In the genomic region with DNA sequence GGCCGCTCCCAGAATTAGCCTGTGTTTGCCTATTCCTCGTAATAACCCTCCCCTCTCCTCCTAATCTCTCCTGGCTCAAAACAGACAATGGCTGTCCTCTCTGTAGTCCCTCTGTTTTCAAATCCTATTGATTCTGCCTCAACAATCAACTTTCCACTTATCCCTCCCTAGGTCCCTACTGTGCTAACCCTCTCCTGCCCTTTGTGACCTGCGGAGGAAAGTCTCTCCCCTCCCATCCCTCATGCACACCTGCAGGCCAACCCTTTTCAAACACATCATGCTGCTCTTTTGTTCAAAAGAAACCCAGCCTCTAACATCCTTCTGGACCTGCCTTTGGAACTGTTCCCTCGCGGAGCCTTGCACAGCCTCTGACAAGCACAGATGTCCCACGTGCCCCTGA, we compare ENCODE assay signal across 21 cellular contexts. TPM values are rescaled to one million over a fixed set of nuclear protein-coding genes. Genes with fewer than 3 reads are reported as not detected.
DNase-seq lines count a peak whose midpoint lies in the region; FAIRE-seq and TF ChIP-seq lines count a peak whose summit lies in the region.
"Had no signal": no experiment of that assay in that cellular context is flagged by ENCODE, and none has a peak within 500 bp of the region (broad histone marks: within the 10 kb centered on the region; RNA-seq: fewer than 3 reads in every experiment).

No MANE protein-coding gene starts in this region.

- POLR2A ChIA-PET in activated CD4-positive, alpha-beta memory T cell treated with anti-CD3 and anti-CD28 coated beads, Interleukin-2, amount 10 ng/mL, durations not matched to agents 7 days and 5 days (lab: Charles Lee), result interaction anchor here (1.6 kb wide), 1 partner anchor 23 kb away, joined by 4 read pairs; no protein-coding TSS in a partner anchor
- POLR2A ChIA-PET in activated CD4-positive, alpha-beta memory T cell treated with anti-CD3 and anti-CD28 coated beads for 36 hours (lab: Charles Lee), result interaction anchor here (0.6 kb wide), 2 partner anchors 15 to 89 kb away, joined by 3 to 5 read pairs; no protein-coding TSS in a partner anchor

- H3K79me2 ChIP-seq in osteoblast (ENCODE audit: insufficient read depth, low read length), result no peaks in the 10 kb centered on the region

- no peak overlapping the region for H3K27ac ChIP-seq in osteoblast (ENCODE audit: low read depth, low read length)
- H3K27ac ChIP-seq: pancreas, right lobe of liver had no signal

- H3K27me3 Mint-ChIP-seq in activated CD4-positive, alpha-beta memory T cell treated with anti-CD3 and anti-CD28 coated beads, Interleukin-2, amount 10 ng/mL, durations not matched to agents 7 days and 5 days, result no peaks in the 10 kb centered on the region
- no peaks in the 10 kb centered on the region for H3K27me3 Mint-ChIP-seq in activated CD4-positive, alpha-beta memory T cell treated with anti-CD3 and anti-CD28 coated beads for 36 hours
- H3K27me3 Mint-ChIP-seq: dendritic cell treated with granulocyte-macrophage colony-stimulating factor and Interleukin-4, amounts not matched to agents 40 ng/mL and 50 ng/mL, for 4 days; memory B cell; naive B cell had no signal

- H3K4me1 ChIP-seq in osteoblast (ENCODE audit: insufficient read depth, low read length), result no peaks in the 10 kb centered on the region
- H3K4me1 ChIP-seq: pancreas, right lobe of liver had no signal

- H3K9me3 ChIP-seq in osteoblast (ENCODE audit: low read depth, low read length), result no peaks in the 10 kb centered on the region
- H3K9me3 ChIP-seq: pancreas, right lobe of liver had no signal

- peak; percentile 86 for FAIRE-seq in bronchial epithelial cell (lab: Jason Lieb, UNC)
- FAIRE-seq: A204.1, endothelial cell of umbilical vein, pancreas had no signal

- no peaks in the 10 kb centered on the region for H3K27me3 ChIP-seq in bronchial epithelial cell (ENCODE audit: control insufficient read depth, insufficient read depth, low read length)
- H3K27me3 ChIP-seq in osteoblast (ENCODE audit: insufficient read depth, low read length), result no peaks in the 10 kb centered on the region
- H3K27me3 ChIP-seq: pancreas, right lobe of liver had no signal

- no peak for DNase-seq in activated CD4-positive, alpha-beta memory T cell treated with anti-CD3 and anti-CD28 coated beads, Interleukin-2, amount 10 ng/mL, durations not matched to agents 7 days and 5 days
- no peak for DNase-seq in activated CD4-positive, alpha-beta memory T cell treated with anti-CD3 and anti-CD28 coated beads for 36 hours
- DNase-seq in NCI-H345 (lab: John Stamatoyannopoulos, UW) (peak; percentile 46), bronchial epithelial cell (ENCODE audit: low read depth) (no peak), osteoblast (ENCODE audit: insufficient read length, low spot score, missing footprints) (peak; percentile 9), putamen (ENCODE audit: low spot score) (no peak), GM10266 (ENCODE audit: extremely low spot score) (no peak), mucosa of gallbladder (ENCODE audit: low spot score) (no peak)
- DNase-seq: activated CD4-positive, alpha-beta T cell treated with anti-CD3 and anti-CD28 coated beads, Interleukin-2, amount 50 U/mL, for 1 hour; HFFc6; left colon; naive B cell; NCI-H1436; pancreas; right lobe of liver; T-helper 2 cell had no signal

- H3K36me3 Mint-ChIP-seq in activated CD4-positive, alpha-beta memory T cell treated with anti-CD3 and anti-CD28 coated beads, Interleukin-2, amount 10 ng/mL, durations not matched to agents 7 days and 5 days (ENCODE audit: low read depth), result peaks cover 27% of the 10 kb centered on the region
- peaks cover 5% of the 10 kb centered on the region for H3K36me3 Mint-ChIP-seq in activated CD4-positive, alpha-beta memory T cell treated with anti-CD3 and anti-CD28 coated beads for 36 hours
- H3K36me3 Mint-ChIP-seq: naive B cell had no signal

- CTCF ChIA-PET in activated CD4-positive, alpha-beta memory T cell treated with anti-CD3 and anti-CD28 coated beads, Interleukin-2, amount 10 ng/mL, durations not matched to agents 7 days and 5 days (lab: Charles Lee), result interaction anchor here (2.4 kb wide), 1 partner anchor 22 kb away, joined by 7 read pairs; no protein-coding TSS in a partner anchor
- CTCF ChIA-PET in activated CD4-positive, alpha-beta memory T cell treated with anti-CD3 and anti-CD28 coated beads for 36 hours (lab: Charles Lee), result interaction anchor here (2.0 kb wide), 1 partner anchor 21 kb away, joined by 6 read pairs; no protein-coding TSS in a partner anchor

- H3K4me1 Mint-ChIP-seq in activated CD4-positive, alpha-beta memory T cell treated with anti-CD3 and anti-CD28 coated beads, Interleukin-2, amount 10 ng/mL, durations not matched to agents 7 days and 5 days, result peaks cover 13% of the 10 kb centered on the region
- H3K4me1 Mint-ChIP-seq in activated CD4-positive, alpha-beta memory T cell treated with anti-CD3 and anti-CD28 coated beads for 36 hours (ENCODE audit: low read depth), result peaks cover 1% of the 10 kb centered on the region

- no peaks in the 10 kb centered on the region for H3K9me3 Mint-ChIP-seq in activated CD4-positive, alpha-beta memory T cell treated with anti-CD3 and anti-CD28 coated beads, Interleukin-2, amount 10 ng/mL, durations not matched to agents 7 days and 5 days
- no peaks in the 10 kb centered on the region for H3K9me3 Mint-ChIP-seq in activated CD4-positive, alpha-beta memory T cell treated with anti-CD3 and anti-CD28 coated beads for 36 hours
- H3K9me3 Mint-ChIP-seq: dendritic cell treated with granulocyte-macrophage colony-stimulating factor and Interleukin-4, amounts not matched to agents 40 ng/mL and 50 ng/mL, for 4 days; HFFc6; memory B cell had no signal

- peak overlapping the region; percentile 31 for H3K27ac Mint-ChIP-seq in activated CD4-positive, alpha-beta memory T cell treated with anti-CD3 and anti-CD28 coated beads, Interleukin-2, amount 10 ng/mL, durations not matched to agents 7 days and 5 days
- no peak overlapping the region for H3K27ac Mint-ChIP-seq in activated CD4-positive, alpha-beta memory T cell treated with anti-CD3 and anti-CD28 coated beads for 36 hours
- H3K27ac Mint-ChIP-seq: dendritic cell treated with granulocyte-macrophage colony-stimulating factor and Interleukin-4, amounts not matched to agents 40 ng/mL and 50 ng/mL, for 4 days; HFFc6; memory B cell; naive B cell had no signal

- H3K36me3 ChIP-seq in bronchial epithelial cell (ENCODE audit: control insufficient read depth, insufficient read depth, low read length) (no peaks in the 10 kb centered on the region), osteoblast (ENCODE audit: insufficient read depth, low read length) (no peaks in the 10 kb centered on the region)
- H3K36me3 ChIP-seq: pancreas, right lobe of liver had no signal

- no peaks in the 10 kb centered on the region for H4K20me1 ChIP-seq in osteoblast (ENCODE audit: insufficient read depth, low read length)

- no peak overlapping the region for H3K4me3 Mint-ChIP-seq in activated CD4-positive, alpha-beta memory T cell treated with anti-CD3 and anti-CD28 coated beads, Interleukin-2, amount 10 ng/mL, durations not matched to agents 7 days and 5 days
- H3K4me3 Mint-ChIP-seq in activated CD4-positive, alpha-beta memory T cell treated with anti-CD3 and anti-CD28 coated beads for 36 hours, result no peak overlapping the region
- H3K4me3 Mint-ChIP-seq: dendritic cell treated with granulocyte-macrophage colony-stimulating factor and Interleukin-4, amounts not matched to agents 40 ng/mL and 50 ng/mL, for 4 days; HFFc6; memory B cell; naive B cell had no signal

- TF ChIP-seq CTCF in bronchial epithelial cell (IDR thresholded peaks at IDR 0.05; ENCODE audit: insufficient read depth, low read length, severe bottlenecking) (no peak), osteoblast (IDR thresholded peaks at IDR 0.05; ENCODE audit: extremely low read depth, low read depth, low read length) (no peak), GM10266 (IDR thresholded peaks at IDR 0.05; ENCODE audit: control insufficient read depth, insufficient read depth, low read depth, missing control alignments) (no peak)

- H2AFZ ChIP-seq in osteoblast (ENCODE audit: low read length), result no peak overlapping the region

- intact Hi-C loops in activated CD4-positive, alpha-beta memory T cell treated with anti-CD3 and anti-CD28 coated beads for 36 hours (cut with micrococcal nuclease), result no loop called here

- no peak overlapping the region for H3K4me2 ChIP-seq in osteoblast (ENCODE audit: insufficient read depth, low read length)

- H3K4me3 ChIP-seq in bronchial epithelial cell (ENCODE audit: low read depth, low read length) (no peak overlapping the region), osteoblast (ENCODE audit: insufficient read depth, low read length) (no peak overlapping the region)
- H3K4me3 ChIP-seq: pancreas, right lobe of liver had no signal

RNA-seq across cellular contexts. Expression of a gene that starts 37.3 kb away (rescaled TPM):
- total RNA-seq in activated CD4-positive, alpha-beta memory T cell treated with anti-CD3 and anti-CD28 coated beads, Interleukin-2, amount 10 ng/mL, durations not matched to agents 7 days and 5 days, result under 1 TPM in 1 of 2 experiments, not detected in 1; 0.08 TPM
- total RNA-seq in activated CD4-positive, alpha-beta memory T cell treated with anti-CD3 and anti-CD28 coated beads for 36 hours, result under 1 TPM; 0.44 to 0.50 TPM
- total RNA-seq in bronchial epithelial cell (under 0.01 and 0.13 TPM in 2 replicates), osteoblast (0.72 and 0.88 TPM in 2 replicates), mucosa of gallbladder (0.26 TPM)
- total RNA-seq: endothelial cell of umbilical vein, SK-MEL-5 had no signal

RNA-seq across cellular contexts. Expression of a gene that starts 43.1 kb away (rescaled TPM):
- total RNA-seq in activated CD4-positive, alpha-beta memory T cell treated with anti-CD3 and anti-CD28 coated beads, Interleukin-2, amount 10 ng/mL, durations not matched to agents 7 days and 5 days, result 10 to 100 TPM; 49.0 to 55.6 TPM
- 10 to 100 TPM; 44.9 to 45.7 TPM for total RNA-seq in activated CD4-positive, alpha-beta memory T cell treated with anti-CD3 and anti-CD28 coated beads for 36 hours
- total RNA-seq in bronchial epithelial cell (0.53 and 0.64 TPM in 2 replicates), osteoblast (0.36 and 0.88 TPM in 2 replicates), mucosa of gallbladder (9.9 TPM)
- total RNA-seq: endothelial cell of umbilical vein had no signal

RNA-seq across cellular contexts. Expression of a gene that starts 46.7 kb away (rescaled TPM):
- 1 to 10 TPM; 8.2 to 8.7 TPM for total RNA-seq in activated CD4-positive, alpha-beta memory T cell treated with anti-CD3 and anti-CD28 coated beads, Interleukin-2, amount 10 ng/mL, durations not matched to agents 7 days and 5 days
- total RNA-seq in activated CD4-positive, alpha-beta memory T cell treated with anti-CD3 and anti-CD28 coated beads for 36 hours, result 1 to 10 TPM; 6.9 to 8.2 TPM
- total RNA-seq in bronchial epithelial cell (0.38 and 0.79 TPM in 2 replicates), osteoblast (under 0.01 and 0.29 TPM in 2 replicates), mucosa of gallbladder (8.9 TPM)

RNA-seq across cellular contexts. Expression of a gene that starts 52.6 kb away (rescaled TPM):
- 10 to 100 TPM; 43.2 to 46.2 TPM for total RNA-seq in activated CD4-positive, alpha-beta memory T cell treated with anti-CD3 and anti-CD28 coated beads, Interleukin-2, amount 10 ng/mL, durations not matched to agents 7 days and 5 days
- 10 to 100 TPM; 32.5 to 33.1 TPM for total RNA-seq in activated CD4-positive, alpha-beta memory T cell treated with anti-CD3 and anti-CD28 coated beads for 36 hours
- total RNA-seq in bronchial epithelial cell, result 5.5 and 5.6 TPM in 2 replicates
- 0.72 and 0.88 TPM in 2 replicates for total RNA-seq in osteoblast
- 44.3 TPM for total RNA-seq in mucosa of gallbladder

RNA-seq across cellular contexts. Expression of a gene that starts 59.4 kb away (rescaled TPM):
- total RNA-seq in activated CD4-positive, alpha-beta memory T cell treated with anti-CD3 and anti-CD28 coated beads, Interleukin-2, amount 10 ng/mL, durations not matched to agents 7 days and 5 days, result 100 to 1,000 TPM; 371 to 388 TPM
- 100 to 1,000 TPM; 365 to 374 TPM for total RNA-seq in activated CD4-positive, alpha-beta memory T cell treated with anti-CD3 and anti-CD28 coated beads for 36 hours
- total RNA-seq in bronchial epithelial cell, result 182 and 374 TPM in 2 replicates
- 160 and 202 TPM in 2 replicates for total RNA-seq in osteoblast
- 376 TPM for total RNA-seq in mucosa of gallbladder

Comparison
In these comparisons a context has a peak if more than half of its experiments do, and no peak if none do; other contexts are left out.
1. DNase-seq: peak in NCI-H345 (single experiment) and osteoblast (single experiment); none in activated CD4-positive, alpha-beta memory T cell treated with anti-CD3 and anti-CD28 coated beads, Interleukin-2, amount 10 ng/mL, durations not matched to agents 7 days and 5 days (single experiment), activated CD4-positive, alpha-beta memory T cell treated with anti-CD3 and anti-CD28 coated beads for 36 hours (single experiment), bronchial epithelial cell (single experiment), putamen (single experiment), GM10266 (single experiment) and mucosa of gallbladder (single experiment).